In the genomic region with DNA sequence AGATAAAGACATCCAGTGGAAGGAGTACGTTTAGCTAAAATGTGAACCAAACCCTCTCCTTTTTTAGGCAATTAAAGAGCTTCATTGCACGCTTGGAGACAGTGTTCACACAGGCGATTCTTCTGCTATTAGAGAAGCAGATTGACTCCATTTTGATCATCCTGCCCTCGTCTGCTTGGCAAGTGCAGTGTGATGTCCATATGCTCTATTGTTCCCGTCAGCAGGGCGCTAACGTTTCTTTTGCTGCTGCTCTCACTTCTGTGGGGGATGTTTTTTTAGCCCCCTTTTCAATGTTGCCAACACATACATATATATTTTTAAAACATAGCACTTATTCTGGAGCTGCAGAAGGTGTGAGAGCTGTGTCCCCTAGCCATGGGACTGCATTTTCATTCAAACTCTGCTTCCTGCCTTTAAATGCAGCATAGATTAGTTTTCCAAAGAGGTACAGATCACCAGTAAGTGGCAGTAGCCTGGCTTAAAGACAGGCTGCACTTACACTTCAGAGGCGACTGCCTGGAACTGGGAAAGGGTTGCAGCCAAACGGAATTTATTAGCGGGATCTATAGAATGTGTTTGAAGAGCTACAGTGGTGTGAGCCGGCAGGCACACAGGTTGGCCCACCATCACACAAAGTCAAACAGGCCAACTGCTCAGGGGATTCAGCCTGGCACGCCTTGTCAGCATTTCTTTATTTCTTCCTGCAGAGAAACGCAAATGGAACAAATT, we compare ENCODE assay signal across 21 cellular contexts.
DNase-seq lines count a peak whose midpoint lies in the region; ATAC-seq and TF ChIP-seq lines count a peak whose summit lies in the region.
"Had no signal": no experiment of that assay in that cellular context is flagged by ENCODE, and none has a peak within 500 bp of the region (broad histone marks: within the 10 kb centered on the region; RNA-seq: fewer than 3 reads in every experiment).

No MANE protein-coding gene starts in this region.

- peaks cover 4% of the 10 kb centered on the region for H3K27me3 Mint-ChIP-seq in brain
- H3K27me3 Mint-ChIP-seq: IgD-negative memory B cell had no signal

- no peaks in the 10 kb centered on the region for H4K20me1 ChIP-seq in IMR-90 (ENCODE audit: insufficient read depth, low read length)

- H2AFZ ChIP-seq in IMR-90 (replicated peaks; ENCODE audit: low read length, poor library complexity) (peak overlapping the region; percentile 28), neuronal stem cell (ENCODE audit: low read length) (peak overlapping the region; percentile 39)
- H2AFZ ChIP-seq: GM23248 had no signal

- no peak overlapping the region for H3K23ac ChIP-seq in IMR-90 (ENCODE audit: low read depth, low read length)
- no peak overlapping the region for H3K23ac ChIP-seq in neuronal stem cell (ENCODE audit: low read depth, low read length, poor library complexity)

- no peak overlapping the region for H3K4me2 ChIP-seq in IMR-90 (ENCODE audit: low read depth, low read length)
- H3K4me2 ChIP-seq in neuronal stem cell (ENCODE audit: insufficient read depth, low read length, poor library complexity, severe bottlenecking), result no peak overlapping the region
- H3K4me2 ChIP-seq: A549 had no signal

- no peak overlapping the region for H4K5ac ChIP-seq in IMR-90 (ENCODE audit: low read depth, low read length)

- peaks cover 61% of the 10 kb centered on the region for H3K4me1 Mint-ChIP-seq in brain
- H3K4me1 Mint-ChIP-seq: CD14-positive monocyte, IgD-negative memory B cell had no signal

- BruUV-seq in IMR-90 (replicated peaks; lab: Mats Ljungman, UMichigan) (no TSS peak), A673 (replicated peaks; lab: Mats Ljungman, UMichigan) (no TSS peak)

- no peak overlapping the region for H2BK120ac ChIP-seq in IMR-90 (ENCODE audit: low read depth, low read length)
- no peak overlapping the region for H2BK120ac ChIP-seq in neuronal stem cell (ENCODE audit: low read depth, low read length)

- no peak overlapping the region for H3K4me3 ChIP-seq in IMR-90 (ENCODE audit: insufficient read depth, low read depth, low read length)
- H3K4me3 ChIP-seq in neuronal stem cell (ENCODE audit: low read length in 2 of 2), result no peak overlapping the region
- H3K4me3 ChIP-seq in A673 (ENCODE audit: low read depth, low read length, poor library complexity, severe bottlenecking), result no peak overlapping the region
- H3K4me3 ChIP-seq: A549, GM23248 had no signal

- no peak for ATAC-seq in IMR-90 (ENCODE audit: low read depth)
- ATAC-seq in GM21576 (IDR thresholded peaks at IDR 0.05; ENCODE audit: unreplicated experiment), result no peak
- no peak for ATAC-seq in HG03039 (IDR thresholded peaks at IDR 0.05; ENCODE audit: unreplicated experiment)
- ATAC-seq: A549; CD8-positive, alpha-beta T cell had no signal

- H3K18ac ChIP-seq in IMR-90 (ENCODE audit: low read depth, low read length), result no peak overlapping the region
- H3K18ac ChIP-seq in neuronal stem cell (ENCODE audit: low read length), result no peak overlapping the region

- no peak overlapping the region for H2BK15ac ChIP-seq in IMR-90 (ENCODE audit: low read depth, low read length)
- H2BK15ac ChIP-seq in neuronal stem cell (ENCODE audit: low read length), result no peak overlapping the region

- H3K4me1 ChIP-seq in IMR-90 (ENCODE audit: control insufficient read depth, insufficient read depth, low read length), result no peaks in the 10 kb centered on the region
- peaks cover 2 to 5% of the 10 kb centered on the region in 2 donors for H3K4me1 ChIP-seq in neuronal stem cell (ENCODE audit: control insufficient read depth in 2 of 2, insufficient read depth in 1 of 2, low read depth in 1 of 2, low read length in 2 of 2)
- H3K4me1 ChIP-seq in A673 (ENCODE audit: insufficient read depth, low read length, poor library complexity, severe bottlenecking), result peaks cover 10% of the 10 kb centered on the region
- H3K4me1 ChIP-seq: A549 had no signal

- H4K8ac ChIP-seq in IMR-90 (ENCODE audit: low read depth in 2 of 2, low read length in 2 of 2) (no peak overlapping the region), neuronal stem cell (ENCODE audit: low read depth, low read length) (no peak overlapping the region)

- no peak overlapping the region for H4K91ac ChIP-seq in IMR-90 (ENCODE audit: insufficient read depth, low read depth, low read length)
- no peak overlapping the region for H4K91ac ChIP-seq in neuronal stem cell (ENCODE audit: low read depth, low read length, poor library complexity)

- dilution Hi-C loops in IMR-90 (cut with HindIII; ENCODE audit: low sequenced_read_pairs, unreplicated experiment), result no loop called here

- H2BK5ac ChIP-seq in IMR-90 (ENCODE audit: low read depth, low read length, poor library complexity, severe bottlenecking) (no peak overlapping the region), neuronal stem cell (ENCODE audit: low read length) (no peak overlapping the region)

- no peak overlapping the region for H3K56ac ChIP-seq in IMR-90 (ENCODE audit: extremely low read depth, insufficient read depth, low read length)

- H3K79me1 ChIP-seq in IMR-90 (ENCODE audit: low read depth in 1 of 2, low read length in 2 of 2) (no peaks in the 10 kb centered on the region), neuronal stem cell (ENCODE audit: low read depth, low read length) (no peaks in the 10 kb centered on the region)

- DNase-seq in IMR-90 (no peak), left kidney (ENCODE audit: low read depth, low spot score) (peak; percentile 9), neuronal stem cell (ENCODE audit: low spot score) (no peak), NCI-H1436 (lab: John Stamatoyannopoulos, UW) (no peak), A673 (ENCODE audit: low spot score) (no peak)
- DNase-seq: CD8-positive, alpha-beta T cell; COR-L47; DMS153; DMS79 treated with DMSO at 0.1 percent for 48 hours; EL; GDM1; GM23248; H9; HFFc6; KG1 had no signal

- no peak overlapping the region for H2BK12ac ChIP-seq in neuronal stem cell (ENCODE audit: low read length)

- peak overlapping the region in 2 of 5 experiments; percentile 6 to 19 for H3K4me3 Mint-ChIP-seq in brain
- H3K4me3 Mint-ChIP-seq: CD14-positive monocyte; CD8-positive, alpha-beta T cell; H9; HFFc6; IgD-negative memory B cell had no signal

- POLR2A ChIA-PET in IMR-90 (lab: Charles Lee; ENCODE audit: unreplicated experiment) (no interaction called here), A673 (lab: Charles Lee; ENCODE audit: low non-redundant PET) (no interaction called here)

- in situ Hi-C loops in IMR-90 (cut with MboI; ENCODE audit: low sequenced_read_pairs), result no loop called here

- H3K4ac ChIP-seq in IMR-90 (ENCODE audit: low read depth, low read length) (no peak overlapping the region), neuronal stem cell (ENCODE audit: low read length) (no peak overlapping the region)

- no peaks in the 10 kb centered on the region for H3K36me3 ChIP-seq in IMR-90 (ENCODE audit: control insufficient read depth, insufficient read depth, low read length)
- H3K36me3 ChIP-seq in neuronal stem cell (replicated peaks in 1 of 2; ENCODE audit: control insufficient read depth in 2 of 2, insufficient read depth in 2 of 2, low read length in 2 of 2), result no peaks in the 10 kb centered on the region
- no peaks in the 10 kb centered on the region for H3K36me3 ChIP-seq in A673 (ENCODE audit: insufficient read depth, low read length, poor library complexity, severe bottlenecking)

- no peak overlapping the region for H2AK5ac ChIP-seq in IMR-90 (ENCODE audit: low read depth, low read length)
- H2AK5ac ChIP-seq in neuronal stem cell (ENCODE audit: low read depth, low read length), result no peak overlapping the region

- no peak overlapping the region for H3K27ac ChIP-seq in IMR-90 (ENCODE audit: insufficient read depth, low read length)
- no peak overlapping the region for H3K27ac ChIP-seq in neuronal stem cell (replicated peaks; ENCODE audit: low read length)
- no peak overlapping the region for H3K27ac ChIP-seq in A673 (ENCODE audit: low read depth, low read length, poor library complexity, severe bottlenecking)
- H3K27ac ChIP-seq: A549, GM23248 had no signal

- H3K27me3 ChIP-seq in IMR-90 (ENCODE audit: control insufficient read depth, insufficient read depth, low read length) (peaks cover 35% of the 10 kb centered on the region), neuronal stem cell (ENCODE audit: control insufficient read depth in 3 of 3, insufficient read depth in 3 of 3, low read depth in 1 of 3, low read length in 3 of 3) (no peaks in the 10 kb centered on the region), A673 (replicated peaks; ENCODE audit: insufficient read depth, low read depth, low read length, poor library complexity) (no peaks in the 10 kb centered on the region)

- H2BK20ac ChIP-seq in IMR-90 (ENCODE audit: low read depth, low read length), result no peak overlapping the region

- H3K9ac ChIP-seq in IMR-90 (ENCODE audit: low read depth, low read length) (no peak overlapping the region), neuronal stem cell (ENCODE audit: low read depth, low read length, poor library complexity) (no peak overlapping the region)
- H3K9ac ChIP-seq: GM23248 had no signal

- H2AK9ac ChIP-seq in IMR-90 (replicated peaks; ENCODE audit: low read depth, low read length, poor library complexity), result no peak overlapping the region

- H3K14ac ChIP-seq in IMR-90 (replicated peaks; ENCODE audit: low read depth, low read length) (no peak overlapping the region), neuronal stem cell (ENCODE audit: low read length) (no peak overlapping the region)

- H3K9me3 ChIP-seq in IMR-90 (ENCODE audit: control insufficient read depth, insufficient read depth, low read length) (no peaks in the 10 kb centered on the region), neuronal stem cell (replicated peaks in 1 of 2; ENCODE audit: control insufficient read depth in 2 of 2, insufficient read depth in 1 of 2, low read depth in 1 of 2, low read length in 2 of 2) (no peaks in the 10 kb centered on the region), A673 (ENCODE audit: low read depth, low read length, poor library complexity, severe bottlenecking) (no peaks in the 10 kb centered on the region)
- H3K9me3 ChIP-seq: A549 had no signal

- TF ChIP-seq CTCF in IMR-90 (conservative IDR thresholded peaks at IDR 0.05; ENCODE audit: low read depth, low read length) (no peak), brain (conservative IDR thresholded peaks at IDR 0.05) (no peak), A673 (conservative IDR thresholded peaks at IDR 0.05; ENCODE audit: low read depth, low read length) (no peak)

- CTCF ChIA-PET in IMR-90 (lab: Yijun Ruan, JAX) (no interaction called here), A673 (lab: Charles Lee) (no interaction called here)

- intact Hi-C loops in IMR-90 (cut with micrococcal nuclease), result no loop called here
- intact Hi-C loops in A673 (cut with micrococcal nuclease; ENCODE audit: unreplicated experiment), result no loop called here

- H3K9me3 Mint-ChIP-seq in brain, result no peaks in the 10 kb centered on the region
- H3K9me3 Mint-ChIP-seq: CD8-positive, alpha-beta T cell; H9; HFFc6; IgD-negative memory B cell had no signal

- H3K36me3 Mint-ChIP-seq in brain, result no peaks in the 10 kb centered on the region
- H3K36me3 Mint-ChIP-seq: CD14-positive monocyte; CD8-positive, alpha-beta T cell had no signal

- TF ChIP-seq RAD21 in IMR-90 (IDR thresholded peaks at IDR 0.05; ENCODE audit: low read length), result no peak

- TF ChIP-seq POLR2A in IMR-90 (IDR thresholded peaks at IDR 0.05; ENCODE audit: low read depth, low read length), result no peak

- H3K27ac Mint-ChIP-seq in brain, result peak overlapping the region; percentile 23 to 83 (median 76)
- H3K27ac Mint-ChIP-seq: CD14-positive monocyte; CD8-positive, alpha-beta T cell; H9; HFFc6; IgD-negative memory B cell had no signal

- 0 out of 2 replicates have a peak, but pooled peaks cover 3% of the 10 kb centered on the region for H3K9me1 ChIP-seq in IMR-90 (ENCODE audit: insufficient read depth, low read length)

- WGBS in IMR-90 (ENCODE audit: extremely low coverage in 2 of 2, insufficient read length in 1 of 2), 2 experiments, result 87% methylated on average over 3 of the region's 13 CpGs; no CpG with 5 or more reads in 1 of the 2 experiments
- WGBS in neuronal stem cell (ENCODE audit: extremely low coverage in 2 of 2, insufficient read length in 2 of 2, insufficient replicate concordance in 1 of 2), 2 donors, result no CpG with 5 or more reads among the region's 13 CpGs
